ENCODE assay signal across 1 cellular context in genomic region chr4:1676605-1677525, GRCh38.
TF ChIP-seq lines count a peak whose summit lies in the region.

No MANE protein-coding gene starts in this region.

TF ChIP-seq in H1, 55 proteins besides CTCF, POLR2A, EP300 and RAD21:
- TF ChIP-seq EGR1 (IDR thresholded peaks at IDR 0.05; ENCODE audit: borderline replicate concordance, low read depth, low read length): no peak
- no peak for TF ChIP-seq POU5F1 (IDR thresholded peaks at IDR 0.05; ENCODE audit: low read depth, low read length)
- no peak for TF ChIP-seq SIN3A (conservative IDR thresholded peaks at IDR 0.05 in 1 of 2, IDR thresholded peaks at IDR 0.05 in 1 of 2; ENCODE audit: low read depth in 1 of 2, low read length in 2 of 2)
- TF ChIP-seq PHF8 (conservative IDR thresholded peaks at IDR 0.05; ENCODE audit: low read depth, low read length): no peak
- TF ChIP-seq GABPA (IDR thresholded peaks at IDR 0.05; ENCODE audit: borderline replicate concordance, insufficient read depth, low read length): no peak
- no peak for TF ChIP-seq SP1 (IDR thresholded peaks at IDR 0.05; ENCODE audit: low read depth, low read length)
- no peak for TF ChIP-seq HDAC2 (IDR thresholded peaks at IDR 0.05; ENCODE audit: borderline replicate concordance in 1 of 2, low read depth in 2 of 2, low read length in 2 of 2)
- TF ChIP-seq TEAD4 (IDR thresholded peaks at IDR 0.05; ENCODE audit: low read depth, low read length): no peak
- no peak for TF ChIP-seq NRF1 (IDR thresholded peaks at IDR 0.05; ENCODE audit: low read depth, low read length)
- no peak for TF ChIP-seq MAX (IDR thresholded peaks at IDR 0.05)
- no peak for TF ChIP-seq RNF2 (IDR thresholded peaks at IDR 0.05; ENCODE audit: borderline replicate concordance, low read depth, low read length, missing control alignments, poor library complexity, severe bottlenecking)
- no peak for TF ChIP-seq JUND (IDR thresholded peaks at IDR 0.05; ENCODE audit: low read length)
